6 cellular contexts compared by ENCODE assay signal in genomic region chr20:3158968-3159431, GRCh38. TPM values are rescaled to one million over a fixed set of nuclear protein-coding genes. Genes with fewer than 3 reads are reported as not detected.
DNase-seq lines count a peak whose midpoint lies in the region; ATAC-seq and TF ChIP-seq lines count a peak whose summit lies in the region.

No MANE protein-coding gene starts in this region.

- WGBS in mesenchymal stem cell = 9% methylated on average over 8 of the region's 10 CpGs

- peaks cover 1% of the 10 kb centered on the region for H3K36me3 Mint-ChIP-seq in activated naive CD4-positive, alpha-beta T cell treated with anti-CD3 and anti-CD28 coated beads, Interleukin-2, amount 50 U/mL, for 24 hours

- H4K91ac ChIP-seq in mesenchymal stem cell (ENCODE audit: low read length) = no peak overlapping the region

- peak overlapping the region; percentile 85 for H3K4me2 ChIP-seq in HCT116 (ENCODE audit: low read length)
- H3K4me2 ChIP-seq in mesenchymal stem cell (ENCODE audit: low read length, poor library complexity, severe bottlenecking) = peak overlapping the region; percentile 54

- no peaks in the 10 kb centered on the region for H3K9me3 Mint-ChIP-seq in activated naive CD4-positive, alpha-beta T cell treated with anti-CD3 and anti-CD28 coated beads, Interleukin-2, amount 50 U/mL, for 24 hours

- no peak for TF ChIP-seq CTCF in HCT116 (IDR thresholded peaks at IDR 0.05 in 2 of 3, conservative IDR thresholded peaks at IDR 0.05 in 1 of 3; ENCODE audit: borderline replicate concordance in 1 of 3, insufficient read depth in 1 of 3, low read depth in 2 of 3, low read length in 2 of 3)

- peaks cover 5 to 8% of the 10 kb centered on the region in 2 experiments; a peak in 2 of 4 replicates for H3K36me3 ChIP-seq in HCT116 (ENCODE audit: control insufficient read depth in 1 of 2, insufficient read depth in 2 of 2, low read length in 2 of 2)
- peaks cover 7 to 9% of the 10 kb centered on the region in 2 experiments for H3K36me3 ChIP-seq in mesenchymal stem cell (ENCODE audit: control insufficient read depth in 1 of 2, insufficient read depth in 2 of 2, low read depth in 1 of 2, low read length in 2 of 2)

- H3K23ac ChIP-seq in mesenchymal stem cell (ENCODE audit: low read length in 2 of 2) = no peak overlapping the region

- no peak overlapping the region for H3K18ac ChIP-seq in mesenchymal stem cell (ENCODE audit: low read depth in 1 of 2, low read length in 2 of 2)

- H3K27me3 Mint-ChIP-seq in activated naive CD4-positive, alpha-beta T cell treated with anti-CD3 and anti-CD28 coated beads, Interleukin-2, amount 50 U/mL, for 24 hours = no peaks in the 10 kb centered on the region

- H3K27ac Mint-ChIP-seq in activated naive CD4-positive, alpha-beta T cell treated with anti-CD3 and anti-CD28 coated beads, Interleukin-2, amount 50 U/mL, for 24 hours = peak overlapping the region; percentile 99

- H3K27ac ChIP-seq in HCT116 (ENCODE audit: low read depth, low read length) = peak overlapping the region; percentile 76
- H3K27ac ChIP-seq in mesenchymal stem cell (ENCODE audit: low read length, poor library complexity, severe bottlenecking) = peak overlapping the region; percentile 58

- RAD21 ChIA-PET in HCT116 (lab: Charles Lee; ENCODE audit: low non-redundant PET in 1 of 2, low total read pairs in 2 of 2, uncharacterized antibody in 2 of 2, unreplicated experiment in 2 of 2) = no interaction called here

- peaks cover 14% of the 10 kb centered on the region; the same call in 1 of the 2 replicates for H4K20me1 ChIP-seq in HCT116 (ENCODE audit: insufficient read depth)

- H2AFZ ChIP-seq in HCT116 (ENCODE audit: low read depth, low read length, poor library complexity, severe bottlenecking) = no peak overlapping the region
- no peak overlapping the region for H2AFZ ChIP-seq in mesenchymal stem cell (ENCODE audit: low read depth, low read length)

- ATAC-seq in HCT116 (peak; percentile 7; the same call in 1 of the 2 replicates), HG03460 (IDR thresholded peaks at IDR 0.05; ENCODE audit: unreplicated experiment) (no peak)

- CTCF ChIA-PET in HCT116 (lab: Charles Lee) = no interaction called here

- no peak overlapping the region for H3K14ac ChIP-seq in mesenchymal stem cell (ENCODE audit: low read length in 2 of 2)

- intact Hi-C loops in HCT116 (cut with micrococcal nuclease) = no loop called here

- no peak overlapping the region for H2AK5ac ChIP-seq in mesenchymal stem cell (ENCODE audit: low read length, severe bottlenecking)

- BruUV-seq in HCT116 (replicated peaks; lab: Mats Ljungman, UMichigan) = no TSS peak

- TF ChIP-seq RAD21 in HCT116 (IDR thresholded peaks at IDR 0.05; ENCODE audit: low read depth) = no peak

- peaks cover 36% of the 10 kb centered on the region for H3K4me1 Mint-ChIP-seq in activated naive CD4-positive, alpha-beta T cell treated with anti-CD3 and anti-CD28 coated beads, Interleukin-2, amount 50 U/mL, for 24 hours

- H3K4me3 ChIP-seq in HCT116 (replicated peaks in 1 of 2; ENCODE audit: low read depth in 1 of 2, low read length in 2 of 2) = peak overlapping the region; percentile 89 to 98
- H3K4me3 ChIP-seq in mesenchymal stem cell (ENCODE audit: insufficient read depth in 1 of 2, low read depth in 1 of 2, low read length in 2 of 2) = peak overlapping the region; percentile 67 to 90

- no peaks in the 10 kb centered on the region for H3K79me1 ChIP-seq in mesenchymal stem cell (replicated peaks; ENCODE audit: low read length, poor library complexity, severe bottlenecking)

- no peak overlapping the region for H2BK15ac ChIP-seq in mesenchymal stem cell (ENCODE audit: low read depth, poor library complexity, severe bottlenecking)

- peak overlapping the region in 1 of 2 experiments; percentile 34 for H3K4ac ChIP-seq in mesenchymal stem cell (ENCODE audit: low read depth in 1 of 2, low read length in 2 of 2)

- H3K27me3 ChIP-seq in HCT116 (ENCODE audit: insufficient read depth, low read length) (no peaks in the 10 kb centered on the region), mesenchymal stem cell (ENCODE audit: control insufficient read depth in 1 of 2, insufficient read depth in 1 of 2, low read length in 2 of 2) (no peaks in the 10 kb centered on the region)

- H2BK5ac ChIP-seq in mesenchymal stem cell (ENCODE audit: low read depth, low read length, poor library complexity, severe bottlenecking) = no peak overlapping the region

- no peak overlapping the region for H4K8ac ChIP-seq in mesenchymal stem cell (ENCODE audit: low read length)

- POLR2A ChIA-PET in HCT116 (lab: Charles Lee) = no interaction called here

- H3K4me1 ChIP-seq in HCT116 (ENCODE audit: control insufficient read depth in 1 of 2, insufficient read depth in 2 of 2, low read length in 2 of 2) (peaks cover 10 to 39% of the 10 kb centered on the region in 2 experiments), mesenchymal stem cell (ENCODE audit: control insufficient read depth, insufficient read depth, low read depth, low read length) (peaks cover 8% of the 10 kb centered on the region)

- peak overlapping the region; percentile 98 for H3K4me3 Mint-ChIP-seq in activated naive CD4-positive, alpha-beta T cell treated with anti-CD3 and anti-CD28 coated beads, Interleukin-2, amount 50 U/mL, for 24 hours

- H2BK12ac ChIP-seq in mesenchymal stem cell (ENCODE audit: low read length in 2 of 2) = no peak overlapping the region

- peaks cover 56% of the 10 kb centered on the region for H3K79me2 ChIP-seq in HCT116 (ENCODE audit: insufficient read depth, low read length)

- H3K9me3 ChIP-seq in HCT116 (ENCODE audit: control insufficient read depth in 1 of 2, insufficient read depth in 1 of 2, low read depth in 1 of 2, low read length in 2 of 2) (no peaks in the 10 kb centered on the region), mesenchymal stem cell (ENCODE audit: control insufficient read depth, low read length) (no peaks in the 10 kb centered on the region)

- no peak for TF ChIP-seq POLR2A in HCT116 (IDR thresholded peaks at IDR 0.05; ENCODE audit: borderline replicate concordance, extremely low read depth, insufficient read depth, insufficient read length)

- DNase-seq in HCT116 (ENCODE audit: low read depth, low spot score) (no peak), mesenchymal stem cell (peak; percentile 57), DMS79 treated with DMSO at 0.1 percent for 48 hours (lab: John Stamatoyannopoulos, UW) (no peak), NCI-H526 (lab: John Stamatoyannopoulos, UW) (no peak)

- H3K9me2 ChIP-seq in HCT116 (ENCODE audit: insufficient read depth) = no peaks in the 10 kb centered on the region

- H2BK120ac ChIP-seq in mesenchymal stem cell (ENCODE audit: low read depth, low read length) = no peak overlapping the region

- H3K9ac ChIP-seq in HCT116 (ENCODE audit: low read length) = peak overlapping the region; percentile 81
- peak overlapping the region; percentile 98 for H3K9ac ChIP-seq in mesenchymal stem cell (ENCODE audit: low read length)

TF ChIP-seq in HCT116, 20 proteins besides CTCF, POLR2A, EP300 and RAD21:
- TF ChIP-seq SIN3A (IDR thresholded peaks at IDR 0.05; ENCODE audit: low read depth) = no peak
- no peak for TF ChIP-seq MAX (IDR thresholded peaks at IDR 0.05)
- TF ChIP-seq ATF3 (IDR thresholded peaks at IDR 0.05) = no peak
- TF ChIP-seq CEBPB (IDR thresholded peaks at IDR 0.05; ENCODE audit: low read depth) = no peak
- TF ChIP-seq JUND (IDR thresholded peaks at IDR 0.05) = no peak
- no peak for TF ChIP-seq ZFX (IDR thresholded peaks at IDR 0.05)
- TF ChIP-seq SP1 (IDR thresholded peaks at IDR 0.05; ENCODE audit: low read depth) = no peak
- TF ChIP-seq EZH2 (IDR thresholded peaks at IDR 0.05) = no peak
- TF ChIP-seq CBX3 (IDR thresholded peaks at IDR 0.05; ENCODE audit: low read depth) = no peak
- TF ChIP-seq YY1 (IDR thresholded peaks at IDR 0.05; ENCODE audit: extremely low read depth, insufficient replicate concordance, low read depth, low read length) = no peak
- no peak for TF ChIP-seq POLR2AphosphoS5 (IDR thresholded peaks at IDR 0.05; ENCODE audit: low read depth, low read length)
- no peak for TF ChIP-seq EZH2phosphoT487 (IDR thresholded peaks at IDR 0.05; ENCODE audit: borderline replicate concordance)
- TF ChIP-seq ELF1 (IDR thresholded peaks at IDR 0.05; ENCODE audit: borderline replicate concordance, low read depth) = no peak

RNA-seq across cellular contexts. Expression of gene FASTKD5, which starts 0.7 kb away (rescaled TPM):
- total RNA-seq in HCT116 (2021; ENCODE audit: unreplicated experiment) = 13.5 TPM
- polyA plus RNA-seq in HCT116 (2012) = 7.3 and 8.0 TPM in 2 replicates
- polyA plus RNA-seq in mesenchymal stem cell (2013, experiment 1 of 2) = 9.6 TPM
- polyA plus RNA-seq in mesenchymal stem cell (2013, experiment 2 of 2) = 10.2 TPM

RNA-seq across cellular contexts. Expression of gene UBOX5, which starts 0.7 kb away (rescaled TPM):
- total RNA-seq in HCT116 (2021; ENCODE audit: unreplicated experiment) = 7.4 TPM
- polyA plus RNA-seq in HCT116 (2012) = 5.2 and 5.6 TPM in 2 replicates
- 3.0 TPM for polyA plus RNA-seq in mesenchymal stem cell (2013, experiment 1 of 2)
- 2.9 TPM for polyA plus RNA-seq in mesenchymal stem cell (2013, experiment 2 of 2)

RNA-seq across cellular contexts. Expression of gene LZTS3, which starts 14.3 kb away (rescaled TPM):
- 5.2 TPM for total RNA-seq in HCT116 (2021; ENCODE audit: unreplicated experiment)
- 3.6 and 3.7 TPM in 2 replicates for polyA plus RNA-seq in HCT116 (2012)
- 3.6 TPM for polyA plus RNA-seq in mesenchymal stem cell (2013, experiment 1 of 2)
- 3.7 TPM for polyA plus RNA-seq in mesenchymal stem cell (2013, experiment 2 of 2)

RNA-seq across cellular contexts. Expression of gene DDRGK1, which starts 45.5 kb away (rescaled TPM):
- 45.8 TPM for total RNA-seq in HCT116 (2021; ENCODE audit: unreplicated experiment)
- polyA plus RNA-seq in HCT116 (2012) = 53.5 and 57.2 TPM in 2 replicates
- 38.3 TPM for polyA plus RNA-seq in mesenchymal stem cell (2013, experiment 1 of 2)
- 39.7 TPM for polyA plus RNA-seq in mesenchymal stem cell (2013, experiment 2 of 2)

RNA-seq across cellular contexts. Expression of gene ITPA, which starts 50.3 kb away (rescaled TPM):
- 77.3 TPM for total RNA-seq in HCT116 (2021; ENCODE audit: unreplicated experiment)
- polyA plus RNA-seq in HCT116 (2012) = 34.8 and 51.5 TPM in 2 replicates
- 61.9 TPM for polyA plus RNA-seq in mesenchymal stem cell (2013, experiment 1 of 2)
- polyA plus RNA-seq in mesenchymal stem cell (2013, experiment 2 of 2) = 64.3 TPM
